Comparison of ENCODE assay signal across 8 cellular contexts in the genomic region with DNA sequence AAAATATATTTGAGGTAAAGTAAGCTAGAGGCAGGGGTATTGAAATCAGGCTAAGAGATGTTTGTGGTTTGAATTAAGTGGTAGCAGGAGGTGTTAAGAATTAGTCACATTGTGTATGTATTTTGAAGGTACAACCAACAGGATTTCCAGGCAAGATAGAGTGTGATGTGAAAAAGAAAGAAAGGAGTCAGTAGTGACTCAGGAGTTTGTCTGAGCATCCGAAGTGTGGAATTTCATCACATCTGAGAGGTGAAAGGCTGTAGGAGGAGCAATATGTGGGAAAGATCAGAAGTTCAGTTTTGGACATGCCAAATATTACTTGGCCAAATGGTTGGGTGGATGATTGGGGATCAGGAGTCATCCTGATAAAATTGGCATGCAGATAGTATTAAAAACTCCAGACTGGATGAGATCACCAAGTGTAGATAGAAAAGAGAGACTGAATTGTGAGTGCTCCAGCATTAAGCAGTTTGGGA. TPM values are rescaled to one million over a fixed set of nuclear protein-coding genes. Genes with fewer than 3 reads are reported as not detected.
DNase-seq lines count a peak whose midpoint lies in the region; ATAC-seq and TF ChIP-seq lines count a peak whose summit lies in the region.

No MANE protein-coding gene starts in this region.

- no peak overlapping the region for H2BK15ac ChIP-seq in IMR-90 (ENCODE audit: low read depth, low read length)

- H4K20me1 ChIP-seq in IMR-90 (ENCODE audit: insufficient read depth, low read length), result peaks cover 99% of the 10 kb centered on the region

- CTCF ChIA-PET in IMR-90 (lab: Yijun Ruan, JAX), result no interaction called here

- TF ChIP-seq CTCF in AG10803 (conservative IDR thresholded peaks at IDR 0.05; ENCODE audit: low read length) (no peak), IMR-90 (conservative IDR thresholded peaks at IDR 0.05; ENCODE audit: low read depth, low read length) (no peak), breast epithelium (IDR thresholded peaks at IDR 0.05) (no peak), coronary artery (IDR thresholded peaks at IDR 0.05) (no peak), GM13976 (IDR thresholded peaks at IDR 0.05; ENCODE audit: borderline replicate concordance, control extremely low read depth, extremely low read depth, insufficient read depth, missing control alignments) (no peak)

- no peaks in the 10 kb centered on the region for H3K27me3 ChIP-seq in IMR-90 (ENCODE audit: control insufficient read depth, insufficient read depth, low read length)
- H3K27me3 ChIP-seq in breast epithelium, result no peaks in the 10 kb centered on the region

- intact Hi-C loops in IMR-90 (cut with micrococcal nuclease), result no loop called here
- intact Hi-C loops in breast epithelium (cut with DNase I; ENCODE audit: low total_unique reads), result no loop called here

- H2BK5ac ChIP-seq in IMR-90 (ENCODE audit: low read depth, low read length, poor library complexity, severe bottlenecking), result no peak overlapping the region

- no peak overlapping the region for H3K9ac ChIP-seq in IMR-90 (ENCODE audit: low read depth, low read length)

- H3K18ac ChIP-seq in IMR-90 (ENCODE audit: low read depth, low read length), result no peak overlapping the region

- H4K8ac ChIP-seq in IMR-90 (ENCODE audit: low read depth in 2 of 2, low read length in 2 of 2), result no peak overlapping the region

- no peak overlapping the region for H3K56ac ChIP-seq in IMR-90 (ENCODE audit: extremely low read depth, insufficient read depth, low read length)

- BruUV-seq in IMR-90 (replicated peaks; lab: Mats Ljungman, UMichigan), result no TSS peak

- no peak overlapping the region for H3K4me3 ChIP-seq in AG10803 (ENCODE audit: low read length)
- H3K4me3 ChIP-seq in IMR-90 (ENCODE audit: insufficient read depth, low read depth, low read length), result no peak overlapping the region
- H3K4me3 ChIP-seq in breast epithelium, result no peak overlapping the region
- no peak overlapping the region for H3K4me3 ChIP-seq in coronary artery

- peaks cover 15% of the 10 kb centered on the region for H3K9me1 ChIP-seq in IMR-90 (ENCODE audit: insufficient read depth, low read length)

- dilution Hi-C loops in IMR-90 (cut with HindIII; ENCODE audit: low sequenced_read_pairs, unreplicated experiment), result no loop called here

- no peak overlapping the region for H3K4me3 Mint-ChIP-seq in memory B cell

- no peaks in the 10 kb centered on the region for H3K27me3 Mint-ChIP-seq in memory B cell

- no peak overlapping the region for H3K14ac ChIP-seq in IMR-90 (replicated peaks; ENCODE audit: low read depth, low read length)

- in situ Hi-C loops in IMR-90 (cut with MboI; ENCODE audit: low sequenced_read_pairs), result no loop called here
- in situ Hi-C loops in GM13976 (cut with MboI; ENCODE audit: low sequenced_read_pairs, unreplicated experiment), result no loop called here

- no peaks in the 10 kb centered on the region for H3K9me3 Mint-ChIP-seq in memory B cell

- peak; percentile 63 for ATAC-seq in IMR-90 (ENCODE audit: low read depth)
- no peak for ATAC-seq in memory B cell (ENCODE audit: low read depth)

- no peak overlapping the region for H2AK5ac ChIP-seq in IMR-90 (ENCODE audit: low read depth, low read length)

- peaks cover 20% of the 10 kb centered on the region for H3K36me3 Mint-ChIP-seq in memory B cell

- no peak overlapping the region for H2AFZ ChIP-seq in IMR-90 (replicated peaks; ENCODE audit: low read length, poor library complexity)

- H3K23ac ChIP-seq in IMR-90 (ENCODE audit: low read depth, low read length), result no peak overlapping the region

- no peak overlapping the region for H4K91ac ChIP-seq in IMR-90 (ENCODE audit: insufficient read depth, low read depth, low read length)

- no peak overlapping the region for H2BK120ac ChIP-seq in IMR-90 (ENCODE audit: low read depth, low read length)

- no peak overlapping the region for H2BK20ac ChIP-seq in IMR-90 (ENCODE audit: low read depth, low read length)

- H3K79me1 ChIP-seq in IMR-90 (ENCODE audit: low read depth in 1 of 2, low read length in 2 of 2), result peaks cover 16 to 70% of the 10 kb centered on the region in 2 experiments; a peak in 2 of 4 replicates

- TF ChIP-seq POLR2A in IMR-90 (IDR thresholded peaks at IDR 0.05; ENCODE audit: low read depth, low read length) (no peak), breast epithelium (IDR thresholded peaks at IDR 0.05) (no peak)

- H3K4me1 ChIP-seq in IMR-90 (ENCODE audit: control insufficient read depth, insufficient read depth, low read length) (peaks cover 11% of the 10 kb centered on the region), breast epithelium (no peaks in the 10 kb centered on the region)

- POLR2A ChIA-PET in IMR-90 (lab: Charles Lee; ENCODE audit: unreplicated experiment), result no interaction called here

- peak; percentile 88 for DNase-seq in AG10803 (ENCODE audit: low read depth)
- DNase-seq in IMR-90, result peak; percentile 93
- no peak for DNase-seq in breast epithelium (ENCODE audit: low spot score in 2 of 2)
- no peak for DNase-seq in memory B cell (ENCODE audit: low spot score in 2 of 2)
- DNase-seq in coronary artery (ENCODE audit: low spot score), result no peak
- no peak for DNase-seq in SHP77 treated with DMSO at 0.1 percent for 48 hours (lab: John Stamatoyannopoulos, UW)
- DNase-seq in NCI-H82 treated with DMSO at 0.1 percent for 48 hours (lab: John Stamatoyannopoulos, UW; ENCODE audit: unreplicated experiment), result no peak
- DNase-seq in GM13976 (ENCODE audit: low spot score), result no peak

- H3K4me1 Mint-ChIP-seq in memory B cell, result peaks cover 50% of the 10 kb centered on the region

- H2AK9ac ChIP-seq in IMR-90 (replicated peaks; ENCODE audit: low read depth, low read length, poor library complexity), result no peak overlapping the region

- no peak overlapping the region for H4K5ac ChIP-seq in IMR-90 (ENCODE audit: low read depth, low read length)

- no peak for TF ChIP-seq RAD21 in IMR-90 (IDR thresholded peaks at IDR 0.05; ENCODE audit: low read length)

- no peaks in the 10 kb centered on the region for H3K36me3 ChIP-seq in IMR-90 (ENCODE audit: control insufficient read depth, insufficient read depth, low read length)
- H3K36me3 ChIP-seq in breast epithelium, result no peaks in the 10 kb centered on the region

- H3K4ac ChIP-seq in IMR-90 (ENCODE audit: low read depth, low read length), result no peak overlapping the region

- WGBS in IMR-90 (ENCODE audit: extremely low coverage in 2 of 2, insufficient read length in 1 of 2), 2 experiments, result no CpG with 5 or more reads among the region's 1 CpG

- H3K27ac ChIP-seq in IMR-90 (ENCODE audit: insufficient read depth, low read length) (no peak overlapping the region), breast epithelium (peak overlapping the region; percentile 4 to 16), coronary artery (peak overlapping the region in 1 of 2 donors; percentile 39)

- peak overlapping the region; percentile 10 for H3K27ac Mint-ChIP-seq in memory B cell

- no peaks in the 10 kb centered on the region for H3K9me3 ChIP-seq in IMR-90 (ENCODE audit: control insufficient read depth, insufficient read depth, low read length)
- no peaks in the 10 kb centered on the region for H3K9me3 ChIP-seq in breast epithelium

- H3K4me2 ChIP-seq in IMR-90 (ENCODE audit: low read depth, low read length), result peak overlapping the region; percentile 63; the same call in 1 of the 2 replicates

TF ChIP-seq in IMR-90, 13 proteins besides CTCF, POLR2A, EP300 and RAD21:
- TF ChIP-seq RCOR1 (IDR thresholded peaks at IDR 0.05; ENCODE audit: insufficient replicate concordance, low read length) (no peak), CEBPB (IDR thresholded peaks at IDR 0.05; ENCODE audit: low read depth, low read length) (peak; percentile 86), BHLHE40 (IDR thresholded peaks at IDR 0.05; ENCODE audit: low read depth, low read length) (no peak), NFE2L2 (IDR thresholded peaks at IDR 0.05; ENCODE audit: low read depth, low read length) (peak; percentile 46; the same call in 1 of the 2 replicates), MAFK (IDR thresholded peaks at IDR 0.05; ENCODE audit: low read depth, low read length) (0 out of 2 replicates have a peak, but pooled peaks have one; percentile 2)

RNA-seq across cellular contexts. Expression of a gene that starts 32.1 kb away (rescaled TPM):
- 6.4 and 7.7 TPM in 2 replicates for total RNA-seq in IMR-90 (2012; rRNA removed)
- polyA plus RNA-seq in IMR-90 (2012; rRNA removed), result 2.5 and 2.8 TPM in 2 replicates
- 0.03 and 0.08 TPM in 2 replicates for polyA plus RNA-seq in IMR-90 (2012; cell fraction: cytosol; rRNA removed)
- polyA plus RNA-seq in IMR-90 (2012; cell fraction: nucleus; rRNA removed; ENCODE audit: low replicate concordance), result 2.4 and 22.4 TPM in 2 replicates
- total RNA-seq in breast epithelium, result 10 to 100 TPM in 2 of 3 donors, 1 to 10 TPM in 1; 4.2 to 12.0 (median 10.8) TPM

RNA-seq across cellular contexts. Expression of a gene that starts 32.7 kb away (rescaled TPM):
- total RNA-seq in IMR-90 (2012; rRNA removed), result 31.4 and 60.0 TPM in 2 replicates
- 11.9 and 13.5 TPM in 2 replicates for polyA plus RNA-seq in IMR-90 (2012; rRNA removed)
- 0.88 and 1.7 TPM in 2 replicates for polyA plus RNA-seq in IMR-90 (2012; cell fraction: cytosol; rRNA removed)
- 0.77 and 14.4 TPM in 2 replicates for polyA plus RNA-seq in IMR-90 (2012; cell fraction: nucleus; rRNA removed; ENCODE audit: low replicate concordance)
- 10 to 100 TPM; 34.6 to 71.4 (median 49.2) TPM for total RNA-seq in breast epithelium

Comparison
In these comparisons a context has a peak if more than half of its experiments do, and no peak if none do; other contexts are left out.
1. DNase-seq: peak in AG10803 (single experiment) and IMR-90 (single experiment); none in breast epithelium (0 of 2), memory B cell (0 of 2), coronary artery (single experiment), SHP77 treated with DMSO at 0.1 percent for 48 hours (single experiment), NCI-H82 treated with DMSO at 0.1 percent for 48 hours (single experiment) and GM13976 (single experiment).